In genomic region chrX:37060999-37061398, GRCh38 we compare ENCODE assay signal across 8 cellular contexts. TPM values are rescaled to one million over a fixed set of nuclear protein-coding genes. Genes with fewer than 3 reads are reported as not detected.
DNase-seq lines count a peak whose midpoint lies in the region; ATAC-seq and TF ChIP-seq lines count a peak whose summit lies in the region.

No MANE protein-coding gene starts in this region.

- 0% methylated on average over 3 of the region's 3 CpGs; no CpG with 5 or more reads in 1 of the 2 donors for WGBS in gastroesophageal sphincter (ENCODE audit: low coverage in 1 of 2), 2 donors

- H3K27ac ChIP-seq in breast epithelium, result no peak overlapping the region
- no peak overlapping the region for H3K27ac ChIP-seq in CD4-positive, alpha-beta T cell (ENCODE audit: low read depth, low read length)
- H3K27ac ChIP-seq in gastroesophageal sphincter, result no peak overlapping the region

- H3K27me3 ChIP-seq in breast epithelium, result peaks cover 0 to 26% of the 10 kb centered on the region in 2 donors
- no peaks in the 10 kb centered on the region for H3K27me3 ChIP-seq in CD4-positive, alpha-beta T cell (ENCODE audit: control insufficient read depth, insufficient read depth, low read length)
- no peaks in the 10 kb centered on the region for H3K27me3 ChIP-seq in gastroesophageal sphincter

- H3K27ac Mint-ChIP-seq in MCF 10A (ENCODE audit: low read depth, unreplicated experiment), result no peak overlapping the region
- no peak overlapping the region for H3K27ac Mint-ChIP-seq in neural crest cell (ENCODE audit: unreplicated experiment)
- no peak overlapping the region for H3K27ac Mint-ChIP-seq in CD4-positive, alpha-beta T cell

- DNase-seq in MCF 10A (ENCODE audit: unreplicated experiment) (peak; percentile 65), breast epithelium (ENCODE audit: low spot score in 2 of 2) (no peak), NCI-H2171 treated with DMSO at 0.1 percent for 48 hours (lab: John Stamatoyannopoulos, UW) (peak; percentile 31), choroid plexus epithelial cell (ENCODE audit: low read depth) (peak; percentile 68), neural crest cell (ENCODE audit: low read depth, low spot score) (peak; percentile 15)
- DNase-seq in CD4-positive, alpha-beta T cell, result no peak

- H3K9me3 ChIP-seq in breast epithelium, result no peaks in the 10 kb centered on the region
- H3K9me3 ChIP-seq in CD4-positive, alpha-beta T cell (ENCODE audit: control insufficient read depth, low read length), result no peaks in the 10 kb centered on the region
- no peaks in the 10 kb centered on the region for H3K9me3 ChIP-seq in gastroesophageal sphincter

- H3K9me3 Mint-ChIP-seq in MCF 10A (ENCODE audit: unreplicated experiment), result no peaks in the 10 kb centered on the region
- peaks cover 8% of the 10 kb centered on the region for H3K9me3 Mint-ChIP-seq in neural crest cell
- H3K9me3 Mint-ChIP-seq in CD4-positive, alpha-beta T cell, result no peaks in the 10 kb centered on the region

- ATAC-seq in HG02623 (IDR thresholded peaks at IDR 0.05; ENCODE audit: unreplicated experiment), result peak; percentile 83
- no peak for ATAC-seq in CD4-positive, alpha-beta T cell (ENCODE audit: poor library complexity)
- no peak for ATAC-seq in gastroesophageal sphincter

- H3K27me3 Mint-ChIP-seq in MCF 10A (ENCODE audit: insufficient read depth, unreplicated experiment) (peaks cover 41% of the 10 kb centered on the region), neural crest cell (ENCODE audit: low read depth) (peaks cover 8% of the 10 kb centered on the region)
- H3K27me3 Mint-ChIP-seq in CD4-positive, alpha-beta T cell, result no peaks in the 10 kb centered on the region

- H3K4me1 ChIP-seq in breast epithelium (no peaks in the 10 kb centered on the region), gastroesophageal sphincter (no peaks in the 10 kb centered on the region)

- H3K4me1 Mint-ChIP-seq in MCF 10A (ENCODE audit: insufficient read depth, unreplicated experiment) (no peaks in the 10 kb centered on the region), neural crest cell (no peaks in the 10 kb centered on the region)
- H3K4me1 Mint-ChIP-seq in CD4-positive, alpha-beta T cell (ENCODE audit: low read depth), result no peaks in the 10 kb centered on the region

- intact Hi-C loops in MCF 10A (cut with micrococcal nuclease), result loop anchor here (2.0 to 5.0 kb wide), 2 partner anchors 152 to 766 kb away; no protein-coding TSS in a partner anchor
- intact Hi-C loops in breast epithelium (cut with DNase I; ENCODE audit: low total_unique reads), result no loop called here
- intact Hi-C loops in CD4-positive, alpha-beta T cell (cut with DNase I, micrococcal nuclease), result no loop called here

- TF ChIP-seq EP300 in gastroesophageal sphincter (IDR thresholded peaks at IDR 0.05), result no peak

- BruUV-seq in MCF 10A (replicated peaks; lab: Mats Ljungman, UMichigan), result no TSS peak

- peak; percentile 46 for TF ChIP-seq CTCF in MCF 10A (IDR thresholded peaks at IDR 0.05; ENCODE audit: unreplicated experiment)
- peak in 1 of 3 donors; percentile 19 for TF ChIP-seq CTCF in breast epithelium (IDR thresholded peaks at IDR 0.05)
- peak; percentile 60 for TF ChIP-seq CTCF in choroid plexus epithelial cell (conservative IDR thresholded peaks at IDR 0.05; ENCODE audit: low read depth, low read length)
- TF ChIP-seq CTCF in neural crest cell (conservative IDR thresholded peaks at IDR 0.05), result peak; percentile 68
- no peak for TF ChIP-seq CTCF in CD4-positive, alpha-beta T cell (IDR thresholded peaks at IDR 0.05)
- TF ChIP-seq CTCF in gastroesophageal sphincter (IDR thresholded peaks at IDR 0.05), result peak in 1 of 4 experiments; percentile 34

- CTCF ChIA-PET in MCF 10A (lab: Yijun Ruan, JAX), result interaction anchor here (0.6 to 1.1 kb wide), 5 partner anchors 8 to 763 kb away, joined by 3 to 4 read pairs (median 3); no protein-coding TSS in a partner anchor
- CTCF ChIA-PET in CD4-positive, alpha-beta T cell (lab: Charles Lee), result no interaction called here

- H3K4me3 Mint-ChIP-seq in MCF 10A (ENCODE audit: unreplicated experiment), result no peak overlapping the region
- H3K4me3 Mint-ChIP-seq in neural crest cell, result no peak overlapping the region
- no peak overlapping the region for H3K4me3 Mint-ChIP-seq in CD4-positive, alpha-beta T cell

- no peak overlapping the region for H3K4me3 ChIP-seq in breast epithelium
- H3K4me3 ChIP-seq in choroid plexus epithelial cell (ENCODE audit: low read depth, low read length), result no peak overlapping the region
- no peak overlapping the region for H3K4me3 ChIP-seq in gastroesophageal sphincter

- no peaks in the 10 kb centered on the region for H3K36me3 Mint-ChIP-seq in MCF 10A (ENCODE audit: insufficient read depth, unreplicated experiment)
- H3K36me3 Mint-ChIP-seq in neural crest cell (ENCODE audit: low read depth), result no peaks in the 10 kb centered on the region
- no peaks in the 10 kb centered on the region for H3K36me3 Mint-ChIP-seq in CD4-positive, alpha-beta T cell (ENCODE audit: low read depth)

- POLR2A ChIA-PET in MCF 10A (lab: Yijun Ruan, JAX), result no interaction called here
- POLR2A ChIA-PET in CD4-positive, alpha-beta T cell (lab: Charles Lee), result no interaction called here

- TF ChIP-seq POLR2A in breast epithelium (IDR thresholded peaks at IDR 0.05) (no peak), gastroesophageal sphincter (IDR thresholded peaks at IDR 0.05) (no peak)

- H3K36me3 ChIP-seq in breast epithelium (no peaks in the 10 kb centered on the region), gastroesophageal sphincter (no peaks in the 10 kb centered on the region)

RNA-seq across cellular contexts. Expression of gene FAM47C, which starts 52.8 kb away (rescaled TPM):
- total RNA-seq in MCF 10A (2022) (not detected in 2 replicates), breast epithelium (not detected), neural crest cell (not detected in 2 replicates), gastroesophageal sphincter (not detected)
- not detected for total RNA-seq in CD4-positive, alpha-beta T cell

Comparison
In these comparisons a context has a peak if more than half of its experiments do, and no peak if none do; other contexts are left out.
1. DNase-seq: peak in MCF 10A (single experiment), NCI-H2171 treated with DMSO at 0.1 percent for 48 hours (single experiment), choroid plexus epithelial cell (single experiment) and neural crest cell (single experiment); none in breast epithelium (0 of 2) and CD4-positive, alpha-beta T cell (0 of 10).